Comparison of ENCODE assay signal across 1 cellular context in genomic region chr1:40899230-40899870, GRCh38.
TF ChIP-seq lines count a peak whose summit lies in the region.

No MANE protein-coding gene starts in this region.

TF ChIP-seq in A549, 52 proteins besides CTCF, POLR2A, EP300 and RAD21 (continued from another document):
- TF ChIP-seq BCL3 (IDR thresholded peaks at IDR 0.05) (no peak), HES2 (IDR thresholded peaks at IDR 0.05) (no peak), JUNB (IDR thresholded peaks at IDR 0.05) (no peak)
